Comparison of ENCODE assay signal across 22 cellular contexts in the genomic region with DNA sequence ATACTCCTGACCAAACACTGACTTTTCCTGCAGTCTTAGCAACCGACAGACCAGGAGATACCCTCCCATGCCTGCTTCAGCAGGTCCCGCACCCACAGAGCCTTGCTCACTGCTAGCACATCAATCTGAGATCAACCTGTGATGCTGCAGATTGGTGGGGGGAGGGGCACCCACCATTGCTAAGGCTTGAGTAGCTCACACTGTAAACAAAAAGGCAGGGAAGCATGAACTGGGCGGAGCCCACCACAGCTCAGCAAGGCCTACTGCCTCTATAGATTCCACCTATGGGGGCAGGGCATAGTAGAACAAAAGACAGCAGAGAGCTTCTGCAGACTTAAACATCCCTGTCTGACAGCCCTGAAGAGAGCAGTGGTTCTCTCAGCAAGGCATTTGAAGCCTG.
"Had no signal": no experiment of that assay in that cellular context is flagged by ENCODE, and none has a peak within 500 bp of the region (broad histone marks: within the 10 kb centered on the region; RNA-seq: fewer than 3 reads in every experiment).

No MANE protein-coding gene starts in this region.

- FAIRE-seq: kidney had no signal

- H3K27me3 ChIP-seq: cardiac muscle cell, gastrocnemius medialis, heart left ventricle, left lung, right atrium auricular region, transverse colon had no signal

- H3K4me1 Mint-ChIP-seq: activated CD8-positive, alpha-beta memory T cell treated with anti-CD3 and anti-CD28 coated beads, Interleukin-2, amount 10 ng/mL, durations not matched to agents 7 days and 5 days; activated naive CD8-positive, alpha-beta T cell treated with anti-CD3 and anti-CD28 coated beads, Interleukin-2, amount 10 ng/mL, durations not matched to agents 7 days and 5 days; nephron progenitor cell had no signal

- H3K4me1 ChIP-seq: gastrocnemius medialis, heart left ventricle, left lung, prostate gland, right atrium auricular region, transverse colon had no signal

- H3K4me3 ChIP-seq: cardiac muscle cell, gastrocnemius medialis, heart left ventricle, left lung, prostate gland, right atrium auricular region, transverse colon had no signal

- H3K4me3 Mint-ChIP-seq: activated CD8-positive, alpha-beta memory T cell treated with anti-CD3 and anti-CD28 coated beads, Interleukin-2, amount 10 ng/mL, durations not matched to agents 7 days and 5 days; activated naive CD8-positive, alpha-beta T cell treated with anti-CD3 and anti-CD28 coated beads, Interleukin-2, amount 10 ng/mL, durations not matched to agents 7 days and 5 days; dendritic cell treated with granulocyte-macrophage colony-stimulating factor and Interleukin-4, amounts not matched to agents 40 ng/mL and 50 ng/mL, for 4 days; nephron progenitor cell had no signal

- H3K27me3 Mint-ChIP-seq: activated CD8-positive, alpha-beta memory T cell treated with anti-CD3 and anti-CD28 coated beads, Interleukin-2, amount 10 ng/mL, durations not matched to agents 7 days and 5 days; dendritic cell treated with granulocyte-macrophage colony-stimulating factor and Interleukin-4, amounts not matched to agents 40 ng/mL and 50 ng/mL, for 4 days had no signal

- ATAC-seq: activated CD4-positive, CD25-positive, alpha-beta regulatory T cell treated with anti-CD3 and anti-CD28 coated beads, Interleukin-2, amount 50 U/mL, for 24 hours; activated CD8-positive, alpha-beta memory T cell treated with anti-CD3 and anti-CD28 coated beads, Interleukin-2, amount 10 ng/mL, durations not matched to agents 7 days and 5 days; esophagus mucosa; gastrocnemius medialis; heart left ventricle; left lung; stimulated activated naive CD8-positive, alpha-beta T cell treated with anti-CD3 and anti-CD28 coated beads, Interleukin-15, Interleukin-2, amounts not matched to agents 100 U/mL and 50 U/mL, for 24 hours had no signal

- H3K27ac ChIP-seq: cardiac muscle cell, gastrocnemius medialis, heart left ventricle, left lung, prostate gland, right atrium auricular region, transverse colon had no signal

- H3K9me3 ChIP-seq: prostate gland had no signal

- H3K27ac Mint-ChIP-seq: activated CD8-positive, alpha-beta memory T cell treated with anti-CD3 and anti-CD28 coated beads, Interleukin-2, amount 10 ng/mL, durations not matched to agents 7 days and 5 days; activated naive CD8-positive, alpha-beta T cell treated with anti-CD3 and anti-CD28 coated beads, Interleukin-2, amount 10 ng/mL, durations not matched to agents 7 days and 5 days; dendritic cell treated with granulocyte-macrophage colony-stimulating factor and Interleukin-4, amounts not matched to agents 40 ng/mL and 50 ng/mL, for 4 days; nephron progenitor cell had no signal

- H3K36me3 ChIP-seq: cardiac muscle cell, gastrocnemius medialis, prostate gland, right atrium auricular region, transverse colon had no signal

- DNase-seq: activated CD4-positive, alpha-beta T cell treated with anti-CD3 and anti-CD28 coated beads, Interleukin-2, amount 50 U/mL, for 48 hours; activated CD8-positive, alpha-beta memory T cell treated with anti-CD3 and anti-CD28 coated beads, Interleukin-2, amount 10 ng/mL, durations not matched to agents 7 days and 5 days; activated naive CD8-positive, alpha-beta T cell treated with anti-CD3 and anti-CD28 coated beads, Interleukin-2, amount 10 ng/mL, durations not matched to agents 7 days and 5 days; amygdala; effector CD8-positive, alpha-beta T cell; gastrocnemius medialis; heart left ventricle; kidney; left lung; midbrain; nephron progenitor cell; stimulated activated CD4-positive, alpha-beta T cell treated with anti-CD3 and anti-CD28 coated beads, Interleukin-2, amount 100 ng/mL, for 24 hours; stimulated activated naive CD8-positive, alpha-beta T cell treated with anti-CD3 and anti-CD28 coated beads, Interleukin-15, Interleukin-2, amounts not matched to agents 100 U/mL and 50 U/mL, for 24 hours; substantia nigra; T-helper 9 cell; transverse colon had no signal
